In the genomic region with DNA sequence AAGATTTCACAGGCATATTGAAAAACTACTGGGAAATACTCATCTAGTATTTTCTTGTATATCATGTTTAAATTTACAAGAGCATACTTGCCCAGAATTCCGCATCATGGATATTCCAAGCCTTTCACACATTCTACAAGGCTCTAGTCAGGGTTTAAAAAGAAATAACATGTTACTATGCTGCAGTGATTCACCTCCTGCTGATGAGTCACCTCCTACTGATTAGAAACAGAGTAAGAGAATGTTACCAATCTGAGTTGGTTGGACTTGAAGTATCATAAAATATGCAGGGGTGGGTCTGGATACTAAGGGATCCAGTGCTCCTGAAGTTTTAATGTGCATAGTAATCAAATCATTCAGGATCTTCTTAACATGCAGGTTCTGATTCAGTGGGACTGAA, we compare ENCODE assay signal across 1 cellular context.
TF ChIP-seq lines count a peak whose summit lies in the region.

No MANE protein-coding gene starts in this region.

TF ChIP-seq in GM23338, 12 proteins besides CTCF, POLR2A, EP300 and RAD21 (continued from another document):
- TF ChIP-seq REST (IDR thresholded peaks at IDR 0.05; ENCODE audit: unreplicated experiment) (no peak), NANOG (IDR thresholded peaks at IDR 0.05; ENCODE audit: borderline replicate concordance) (no peak), ZNF114 (CRISPR knock-in tag; IDR thresholded peaks at IDR 0.05) (no peak), EZH2phosphoT487 (IDR thresholded peaks at IDR 0.05; ENCODE audit: unreplicated experiment) (no peak), ETS1 (IDR thresholded peaks at IDR 0.05) (no peak), EZH2 (IDR thresholded peaks at IDR 0.05; ENCODE audit: low read depth, unreplicated experiment) (no peak), STAT1 (IDR thresholded peaks at IDR 0.05; ENCODE audit: unreplicated experiment) (no peak)
